In genomic region chr1:209728466-209728865, GRCh38 we compare ENCODE assay signal across 10 cellular contexts. TPM values are rescaled to one million over a fixed set of nuclear protein-coding genes. Genes with fewer than 3 reads are reported as not detected.
"Had no signal": no experiment of that assay in that cellular context is flagged by ENCODE, and none has a peak within 500 bp of the region (broad histone marks: within the 10 kb centered on the region; RNA-seq: fewer than 3 reads in every experiment).

No MANE protein-coding gene starts in this region.

- DNase-seq: activated B cell treated with CpG ODN at 0.5 μM for 24 hours; activated CD4-positive, alpha-beta T cell treated with anti-CD3 and anti-CD28 coated beads, Interleukin-2, amount 10 ng/mL, durations not matched to agents 7 days and 5 days; activated CD8-positive, alpha-beta memory T cell treated with anti-CD3 and anti-CD28 coated beads for 24 hours; activated naive CD4-positive, alpha-beta T cell; left lung; SJCRH30; T-helper 2 cell had no signal

- H3K27me3 ChIP-seq: esophagus muscularis mucosa, left lung, SJCRH30 had no signal

- H3K4me1 ChIP-seq: left lung, SJCRH30 had no signal

- H3K27ac ChIP-seq: esophagus muscularis mucosa, left lung, SJCRH30 had no signal

- H3K4me3 ChIP-seq: esophagus muscularis mucosa, left lung, SJCRH30 had no signal

- H3K9me3 ChIP-seq: esophagus muscularis mucosa, left lung, SJCRH30 had no signal

- H3K36me3 ChIP-seq: esophagus muscularis mucosa, left lung, SJCRH30 had no signal

- ATAC-seq: left lung; stimulated activated memory B cell treated with anti-CD40 and anti-IgM and Interleukin-4, amounts not matched to agents 10 μg/mL and 1 μg/mL and 100 μg/mL, for 72 hours had no signal

RNA-seq across cellular contexts. Expression of gene HSD11B1, which starts 23.8 kb away (rescaled TPM):
- total RNA-seq: activated B cell treated with CpG ODN at 0.5 μM for 24 hours, SJCRH30 had no signal

RNA-seq across cellular contexts. Expression of gene TRAF3IP3, which starts 27.4 kb away (rescaled TPM):
- total RNA-seq: fibroblast of villous mesenchyme had no signal
